Comparison of ENCODE assay signal across 13 cellular contexts in genomic region chrX:13899607-13900006, GRCh38.
DNase-seq lines count a peak whose midpoint lies in the region; ATAC-seq, FAIRE-seq and TF ChIP-seq lines count a peak whose summit lies in the region.
"Had no signal": no experiment of that assay in that cellular context is flagged by ENCODE, and none has a peak within 500 bp of the region (broad histone marks: within the 10 kb centered on the region; RNA-seq: fewer than 3 reads in every experiment).

No MANE protein-coding gene starts in this region.

- H3K4me3 Mint-ChIP-seq in astrocyte (ENCODE audit: unreplicated experiment) (no peak overlapping the region), GM23338 (no peak overlapping the region)
- H3K4me3 Mint-ChIP-seq: WTC11 had no signal

- H3F3A ChIP-seq in GM23338 (replicated peaks; ENCODE audit: low read depth): no peaks in the 10 kb centered on the region
- no peaks in the 10 kb centered on the region for H3F3A ChIP-seq in MM.1S (ENCODE audit: insufficient read depth, low read length)

- peak; percentile 86 for FAIRE-seq in astrocyte (lab: Jason Lieb, UNC)

- H3K79me2 ChIP-seq in astrocyte (ENCODE audit: insufficient read depth, low read length) (no peaks in the 10 kb centered on the region), GM23338 (replicated peaks; ENCODE audit: insufficient read depth) (peaks cover 76% of the 10 kb centered on the region), MM.1S (ENCODE audit: low read length) (no peaks in the 10 kb centered on the region)

- H3K27ac ChIP-seq in astrocyte (ENCODE audit: low read depth, low read length) (peak overlapping the region; percentile 42), GM23338 (ENCODE audit: low read depth) (no peak overlapping the region), left ventricle myocardium inferior (replicated peaks) (no peak overlapping the region), MM.1S (ENCODE audit: low read length) (no peak overlapping the region)
- H3K27ac ChIP-seq: heart right ventricle had no signal

- POLR2A ChIA-PET in AG04449 (lab: Yijun Ruan, JAX): no interaction called here

- H3K36me3 Mint-ChIP-seq in astrocyte (ENCODE audit: low read depth, unreplicated experiment) (no peaks in the 10 kb centered on the region), GM23338 (ENCODE audit: low read depth) (peaks cover 16% of the 10 kb centered on the region; the same call in 2 of the 3 replicates)
- H3K36me3 Mint-ChIP-seq: activated naive CD4-positive, alpha-beta T cell treated with anti-CD3 and anti-CD28 coated beads, Interleukin-2, amount 50 U/mL, for 72 hours had no signal

- H4K20me1 ChIP-seq in astrocyte (ENCODE audit: insufficient read depth, low read length) (no peaks in the 10 kb centered on the region), GM23338 (replicated peaks; ENCODE audit: insufficient read depth) (no peaks in the 10 kb centered on the region), MM.1S (ENCODE audit: insufficient read depth, low read length) (no peaks in the 10 kb centered on the region)

- H3K9me2 ChIP-seq in GM23338 (ENCODE audit: insufficient read depth) (no peaks in the 10 kb centered on the region; the same call in 1 of the 2 replicates), MM.1S (replicated peaks; ENCODE audit: insufficient read depth, low read length) (no peaks in the 10 kb centered on the region)

- CTCF ChIA-PET in AG04449 (lab: Yijun Ruan, JAX): interaction anchor here (0.6 kb wide), 1 partner anchor 1146 kb away, joined by 3 read pairs; no protein-coding TSS in a partner anchor

- H2AFZ ChIP-seq in astrocyte (ENCODE audit: low read depth, low read length) (no peak overlapping the region), GM23338 (no peak overlapping the region), MM.1S (ENCODE audit: low read length) (no peak overlapping the region)

- H3K4me2 ChIP-seq in astrocyte (ENCODE audit: low read length) (peak overlapping the region; percentile 69), GM23338 (no peak overlapping the region), MM.1S (ENCODE audit: low read depth, low read length) (no peak overlapping the region)

- no peak for ATAC-seq in GM23338
- ATAC-seq: activated naive CD4-positive, alpha-beta T cell treated with anti-CD3 and anti-CD28 coated beads, Interleukin-2, amount 50 U/mL, for 72 hours; WTC11 had no signal

- H3K9me3 Mint-ChIP-seq in astrocyte (ENCODE audit: unreplicated experiment) (no peaks in the 10 kb centered on the region), GM23338 (no peaks in the 10 kb centered on the region)
- H3K9me3 Mint-ChIP-seq: activated naive CD4-positive, alpha-beta T cell treated with anti-CD3 and anti-CD28 coated beads, Interleukin-2, amount 50 U/mL, for 72 hours; WTC11 had no signal

- DNase-seq in AG04449 (ENCODE audit: low read depth, low spot score) (peak; percentile 69), HFF-Myc (ENCODE audit: extremely low read depth, low read depth) (peak; percentile 33), astrocyte (ENCODE audit: low read depth) (peak; percentile 86), iPS-NIHi11 (ENCODE audit: low spot score) (peak; percentile 26), GM23338 (ENCODE audit: low spot score) (no peak), left ventricle myocardium inferior (no peak), MM.1S (no peak)
- DNase-seq in activated CD4-positive, alpha-beta T cell treated with anti-CD3 and anti-CD28 coated beads for 48 hours: no peak
- DNase-seq: heart right ventricle, NCI-H510A treated with DMSO at 0.1 percent for 48 hours, posterior cingulate gyrus had no signal

- peaks cover 7% of the 10 kb centered on the region for H3K4me1 Mint-ChIP-seq in astrocyte (ENCODE audit: low read depth, unreplicated experiment)
- peaks cover 19% of the 10 kb centered on the region for H3K4me1 Mint-ChIP-seq in GM23338

- peaks cover 7% of the 10 kb centered on the region for H3K4me1 ChIP-seq in astrocyte (ENCODE audit: insufficient read depth, low read length)
- peaks cover 11% of the 10 kb centered on the region for H3K4me1 ChIP-seq in GM23338 (ENCODE audit: insufficient read depth)
- no peaks in the 10 kb centered on the region for H3K4me1 ChIP-seq in left ventricle myocardium inferior
- H3K4me1 ChIP-seq in MM.1S (ENCODE audit: low read length): no peaks in the 10 kb centered on the region
- H3K4me1 ChIP-seq: heart right ventricle had no signal

- no peak overlapping the region for H3K9ac ChIP-seq in astrocyte (ENCODE audit: low read length)
- no peak overlapping the region for H3K9ac ChIP-seq in MM.1S (ENCODE audit: low read length)

- H3K36me3 ChIP-seq in astrocyte (ENCODE audit: insufficient read depth, low read length) (no peaks in the 10 kb centered on the region), GM23338 (ENCODE audit: insufficient read depth) (no peaks in the 10 kb centered on the region), left ventricle myocardium inferior (no peaks in the 10 kb centered on the region), MM.1S (replicated peaks; ENCODE audit: insufficient read depth, low read length) (no peaks in the 10 kb centered on the region)
- H3K36me3 ChIP-seq: heart right ventricle had no signal

- H3K9me3 ChIP-seq in astrocyte (ENCODE audit: insufficient read depth, low read depth, low read length) (no peaks in the 10 kb centered on the region), left ventricle myocardium inferior (replicated peaks) (no peaks in the 10 kb centered on the region), MM.1S (replicated peaks; ENCODE audit: insufficient read depth, low read length) (no peaks in the 10 kb centered on the region)
- H3K9me3 ChIP-seq: heart right ventricle had no signal

- H3K4me3 ChIP-seq in AG04449 (ENCODE audit: low read depth, low read length) (no peak overlapping the region), HFF-Myc (replicated peaks; ENCODE audit: low read depth, low read length) (no peak overlapping the region), astrocyte (ENCODE audit: insufficient read depth, low read depth, low read length) (no peak overlapping the region), GM23338 (no peak overlapping the region), left ventricle myocardium inferior (no peak overlapping the region), MM.1S (ENCODE audit: low read length) (no peak overlapping the region)
- H3K4me3 ChIP-seq: heart right ventricle had no signal

- H3K27ac Mint-ChIP-seq in astrocyte (ENCODE audit: unreplicated experiment): peak overlapping the region; percentile 77
- H3K27ac Mint-ChIP-seq in GM23338: no peak overlapping the region
- H3K27ac Mint-ChIP-seq: activated naive CD4-positive, alpha-beta T cell treated with anti-CD3 and anti-CD28 coated beads, Interleukin-2, amount 50 U/mL, for 72 hours had no signal

- intact Hi-C loops in left ventricle myocardium inferior (cut with micrococcal nuclease): no loop called here

- TF ChIP-seq CTCF in AG04449 (IDR thresholded peaks at IDR 0.05; ENCODE audit: insufficient read depth, low read length, missing control alignments) (no peak), HFF-Myc (IDR thresholded peaks at IDR 0.05; ENCODE audit: low read depth, low read length, missing control alignments) (no peak), astrocyte (IDR thresholded peaks at IDR 0.05; ENCODE audit: insufficient read depth, low read depth, low read length) (no peak), GM23338 (conservative IDR thresholded peaks at IDR 0.05; ENCODE audit: low read depth in 2 of 2) (no peak), left ventricle myocardium inferior (IDR thresholded peaks at IDR 0.05; ENCODE audit: borderline replicate concordance) (no peak), MM.1S (IDR thresholded peaks at IDR 0.05; ENCODE audit: low read length) (no peak)

- H3K27me3 Mint-ChIP-seq in astrocyte (ENCODE audit: low read depth, unreplicated experiment) (no peaks in the 10 kb centered on the region), GM23338 (ENCODE audit: insufficient read depth, low read depth, poor library complexity) (no peaks in the 10 kb centered on the region)

- H3K27me3 ChIP-seq in astrocyte (ENCODE audit: insufficient read depth, low read length) (no peaks in the 10 kb centered on the region), GM23338 (ENCODE audit: insufficient read depth) (no peaks in the 10 kb centered on the region), left ventricle myocardium inferior (ENCODE audit: low read depth) (no peaks in the 10 kb centered on the region), MM.1S (replicated peaks; ENCODE audit: insufficient read depth, low read length) (no peaks in the 10 kb centered on the region)

TF ChIP-seq in GM23338, 12 proteins besides CTCF, POLR2A, EP300 and RAD21 (continues in another document):
- TF ChIP-seq, protein P1, sequence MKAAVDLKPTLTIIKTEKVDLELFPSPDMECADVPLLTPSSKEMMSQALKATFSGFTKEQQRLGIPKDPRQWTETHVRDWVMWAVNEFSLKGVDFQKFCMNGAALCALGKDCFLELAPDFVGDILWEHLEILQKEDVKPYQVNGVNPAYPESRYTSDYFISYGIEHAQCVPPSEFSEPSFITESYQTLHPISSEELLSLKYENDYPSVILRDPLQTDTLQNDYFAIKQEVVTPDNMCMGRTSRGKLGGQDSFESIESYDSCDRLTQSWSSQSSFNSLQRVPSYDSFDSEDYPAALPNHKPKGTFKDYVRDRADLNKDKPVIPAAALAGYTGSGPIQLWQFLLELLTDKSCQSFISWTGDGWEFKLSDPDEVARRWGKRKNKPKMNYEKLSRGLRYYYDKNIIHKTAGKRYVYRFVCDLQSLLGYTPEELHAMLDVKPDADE (IDR thresholded peaks at IDR 0.05): no peak
- TF ChIP-seq POLR2AphosphoS5 (IDR thresholded peaks at IDR 0.05; ENCODE audit: low read depth) (no peak), NANOG (IDR thresholded peaks at IDR 0.05; ENCODE audit: borderline replicate concordance) (no peak), EZH2phosphoT487 (IDR thresholded peaks at IDR 0.05; ENCODE audit: unreplicated experiment) (no peak), JUNB (IDR thresholded peaks at IDR 0.05; ENCODE audit: unreplicated experiment) (no peak)

Comparison
In these comparisons a context has a peak if more than half of its experiments do, and no peak if none do; other contexts are left out.
1. DNase-seq: peak in AG04449 (single experiment), HFF-Myc (single experiment), astrocyte (single experiment) and iPS-NIHi11 (single experiment); none in activated CD4-positive, alpha-beta T cell treated with anti-CD3 and anti-CD28 coated beads for 48 hours (single experiment), GM23338 (single experiment), left ventricle myocardium inferior (single experiment) and MM.1S (single experiment).